Comparison of ENCODE assay signal across 8 cellular contexts in genomic region chr15:80152896-80153876, GRCh38. TPM values are rescaled to one million over a fixed set of nuclear protein-coding genes. Genes with fewer than 3 reads are reported as not detected.
DNase-seq lines count a peak whose midpoint lies in the region; ATAC-seq and TF ChIP-seq lines count a peak whose summit lies in the region.

Gene FAH (plus strand): TSS chr15:80152999. CDS start chr15:80153055, 56 bp downstream.

- H3K9me3 ChIP-seq in SJCRH30 (replicated peaks): no peaks in the 10 kb centered on the region

- H3K4me3 ChIP-seq in BJ (ENCODE audit: low read depth, low read length) (peak within 1 kb of the TSS; percentile 76), SJCRH30 (peak within 1 kb of the TSS; percentile 78)

- H3K36me3 ChIP-seq in BJ (ENCODE audit: control insufficient read depth, insufficient read depth, low read length) (peaks cover under 1% of the 10 kb centered on the region; the same call in 1 of the 2 replicates), SJCRH30 (no peaks in the 10 kb centered on the region)

- no peak for TF ChIP-seq CTCF in BJ (IDR thresholded peaks at IDR 0.05; ENCODE audit: insufficient read depth, low read depth, low read length)

- H3K4me1 ChIP-seq in SJCRH30: 0 out of 2 replicates have a peak, but pooled peaks cover 4% of the 10 kb centered on the region

- POLR2A ChIA-PET in BJ (lab: Charles Lee): no interaction called here

- TF ChIP-seq POLR2A in GM19193 (IDR thresholded peaks at IDR 0.05; ENCODE audit: extremely low read depth, insufficient read depth, insufficient read length): peak; percentile 42

- CTCF ChIA-PET in BJ (lab: Yijun Ruan, JAX): interaction anchor here (1.2 kb wide), 2 partner anchors 19 to 20 kb away, joined by 3 read pairs; no protein-coding TSS in a partner anchor

- peak within 1 kb of the TSS; percentile 53 for H3K27ac ChIP-seq in SJCRH30

- ATAC-seq in HG03280 (IDR thresholded peaks at IDR 0.05; ENCODE audit: unreplicated experiment): peak; percentile 67

- peak; percentile 6 for DNase-seq in BJ (ENCODE audit: low read depth)
- DNase-seq in SJCRH30: peak; percentile 29 to 54
- DNase-seq in amniotic epithelial cell (ENCODE audit: low read depth): peak; percentile 70
- peak; percentile 46 for DNase-seq in hepatic stellate cell (ENCODE audit: low spot score)
- peak; percentile 62 for DNase-seq in renal cortical epithelial cell (ENCODE audit: low read depth)
- DNase-seq in COLO829 (ENCODE audit: low spot score): no peak

- H3K27me3 ChIP-seq in BJ (ENCODE audit: control insufficient read depth, insufficient read depth, low read length): no peaks in the 10 kb centered on the region
- no peaks in the 10 kb centered on the region for H3K27me3 ChIP-seq in SJCRH30

RNA-seq across cellular contexts. Expression of gene FAH, which starts in this region (rescaled TPM):
- polyA plus RNA-seq in BJ (2011; rRNA removed): 54.8 and 72.3 TPM in 2 replicates
- 54.2 and 96.2 TPM in 2 replicates for polyA minus RNA-seq in BJ (2011; rRNA and poly(A)+ RNA removed)
- 19.0 and 20.6 TPM in 2 replicates for total RNA-seq in SJCRH30 (2014; rRNA removed; shearing (Covaris generic))
- total RNA-seq in renal cortical epithelial cell: 21.4 and 44.9 TPM in 2 replicates
